ENCODE assay signal across 28 cellular contexts in genomic region chr1:13774121-13774520, GRCh38.
"Had no signal": no experiment of that assay in that cellular context is flagged by ENCODE, and none has a peak within 500 bp of the region (broad histone marks: within the 10 kb centered on the region; RNA-seq: fewer than 3 reads in every experiment).

No MANE protein-coding gene starts in this region.

- H3K36me3 Mint-ChIP-seq: activated naive CD8-positive, alpha-beta T cell had no signal

- H3K4me3 Mint-ChIP-seq: activated CD4-positive, alpha-beta memory T cell treated with anti-CD3 and anti-CD28 coated beads, Interleukin-2, amount 10 ng/mL, durations not matched to agents 7 days and 5 days; activated CD8-positive, alpha-beta memory T cell treated with anti-CD3 and anti-CD28 coated beads, Interleukin-2, amount 10 ng/mL, durations not matched to agents 7 days and 5 days; activated naive CD4-positive, alpha-beta T cell treated with anti-CD3 and anti-CD28 coated beads, Interleukin-2, amount 10 ng/mL, durations not matched to agents 7 days and 5 days; activated naive CD8-positive, alpha-beta T cell; activated naive CD8-positive, alpha-beta T cell treated with anti-CD3 and anti-CD28 coated beads, Interleukin-2, amount 50 U/mL, for 24 hours had no signal

- DNase-seq: activated CD4-positive, alpha-beta memory T cell treated with anti-CD3 and anti-CD28 coated beads, Interleukin-2, amount 10 ng/mL, durations not matched to agents 7 days and 5 days; activated CD4-positive, alpha-beta T cell treated with anti-CD3 and anti-CD28 coated beads for 1 hour; activated CD4-positive, alpha-beta T cell treated with anti-CD3 and anti-CD28 coated beads for 48 hours; activated CD4-positive, CD25-positive, alpha-beta regulatory T cell; activated CD8-positive, alpha-beta memory T cell treated with anti-CD3 and anti-CD28 coated beads for 24 hours; activated CD8-positive, alpha-beta memory T cell treated with anti-CD3 and anti-CD28 coated beads, Interleukin-2, amount 10 ng/mL, durations not matched to agents 7 days and 5 days; activated CD8-positive, alpha-beta memory T cell treated with anti-CD3 and anti-CD28 coated beads, Interleukin-2, amount 50 U/mL, for 48 hours; activated effector memory CD4-positive, alpha-beta T cell treated with Interleukin-2 at 50 U/mL for 16 hours; activated naive CD4-positive, alpha-beta T cell treated with anti-CD3 and anti-CD28 coated beads, Interleukin-2, amount 10 ng/mL, durations not matched to agents 7 days and 5 days; activated naive CD8-positive, alpha-beta T cell treated with anti-CD3 and anti-CD28 coated beads, Interleukin-2, amount 50 U/mL, for 24 hours; activated T-cell treated with anti-CD3 and anti-CD28 coated beads, Interleukin-2, amount 50 U/mL, for 48 hours; amniotic stem cell; aorta; brain microvascular endothelial cell; central memory CD4-positive, alpha-beta T cell; NCI-H1105; NCI-H1417 treated with DMSO at 0.1 percent for 48 hours; NCI-H187 treated with DMSO at 0.1 percent for 48 hours; NCI-H2081; NCI-H524 treated with DMSO at 0.1 percent for 48 hours; NK-92 treated with Interleukin-12 subunit alpha and Interleukin-12 subunit beta, amount 100 ng/mL, for 24 hours; PC-9; Right ventricle myocardium superior; SW 1271; T-helper 1 cell; T1000; WERI-Rb-1 had no signal

- H3K9me3 Mint-ChIP-seq: activated CD4-positive, alpha-beta memory T cell treated with anti-CD3 and anti-CD28 coated beads, Interleukin-2, amount 10 ng/mL, durations not matched to agents 7 days and 5 days; activated naive CD4-positive, alpha-beta T cell treated with anti-CD3 and anti-CD28 coated beads, Interleukin-2, amount 10 ng/mL, durations not matched to agents 7 days and 5 days; activated naive CD8-positive, alpha-beta T cell treated with anti-CD3 and anti-CD28 coated beads, Interleukin-2, amount 50 U/mL, for 24 hours had no signal

- ATAC-seq: activated CD8-positive, alpha-beta memory T cell treated with anti-CD3 and anti-CD28 coated beads, Interleukin-2, amount 10 ng/mL, durations not matched to agents 7 days and 5 days; activated naive CD8-positive, alpha-beta T cell treated with anti-CD3 and anti-CD28 coated beads, Interleukin-2, amount 50 U/mL, for 24 hours had no signal

- H3K27me3 ChIP-seq: brain microvascular endothelial cell had no signal

- H3K4me1 Mint-ChIP-seq: activated CD8-positive, alpha-beta memory T cell treated with anti-CD3 and anti-CD28 coated beads, Interleukin-2, amount 10 ng/mL, durations not matched to agents 7 days and 5 days had no signal

- H3K4me3 ChIP-seq: PC-9 had no signal

- H3K27me3 Mint-ChIP-seq: activated CD4-positive, alpha-beta memory T cell treated with anti-CD3 and anti-CD28 coated beads, Interleukin-2, amount 10 ng/mL, durations not matched to agents 7 days and 5 days; activated CD8-positive, alpha-beta memory T cell treated with anti-CD3 and anti-CD28 coated beads, Interleukin-2, amount 10 ng/mL, durations not matched to agents 7 days and 5 days; activated naive CD4-positive, alpha-beta T cell treated with anti-CD3 and anti-CD28 coated beads, Interleukin-2, amount 10 ng/mL, durations not matched to agents 7 days and 5 days; activated naive CD8-positive, alpha-beta T cell; activated naive CD8-positive, alpha-beta T cell treated with anti-CD3 and anti-CD28 coated beads, Interleukin-2, amount 50 U/mL, for 24 hours had no signal

- H3K27ac Mint-ChIP-seq: activated CD4-positive, alpha-beta memory T cell treated with anti-CD3 and anti-CD28 coated beads, Interleukin-2, amount 10 ng/mL, durations not matched to agents 7 days and 5 days; activated CD8-positive, alpha-beta memory T cell treated with anti-CD3 and anti-CD28 coated beads, Interleukin-2, amount 10 ng/mL, durations not matched to agents 7 days and 5 days; activated naive CD4-positive, alpha-beta T cell treated with anti-CD3 and anti-CD28 coated beads, Interleukin-2, amount 10 ng/mL, durations not matched to agents 7 days and 5 days; activated naive CD8-positive, alpha-beta T cell; activated naive CD8-positive, alpha-beta T cell treated with anti-CD3 and anti-CD28 coated beads, Interleukin-2, amount 50 U/mL, for 24 hours had no signal

- H3K27ac ChIP-seq: brain microvascular endothelial cell, PC-9, WERI-Rb-1 had no signal
